11 cellular contexts compared by ENCODE assay signal in the genomic region with DNA sequence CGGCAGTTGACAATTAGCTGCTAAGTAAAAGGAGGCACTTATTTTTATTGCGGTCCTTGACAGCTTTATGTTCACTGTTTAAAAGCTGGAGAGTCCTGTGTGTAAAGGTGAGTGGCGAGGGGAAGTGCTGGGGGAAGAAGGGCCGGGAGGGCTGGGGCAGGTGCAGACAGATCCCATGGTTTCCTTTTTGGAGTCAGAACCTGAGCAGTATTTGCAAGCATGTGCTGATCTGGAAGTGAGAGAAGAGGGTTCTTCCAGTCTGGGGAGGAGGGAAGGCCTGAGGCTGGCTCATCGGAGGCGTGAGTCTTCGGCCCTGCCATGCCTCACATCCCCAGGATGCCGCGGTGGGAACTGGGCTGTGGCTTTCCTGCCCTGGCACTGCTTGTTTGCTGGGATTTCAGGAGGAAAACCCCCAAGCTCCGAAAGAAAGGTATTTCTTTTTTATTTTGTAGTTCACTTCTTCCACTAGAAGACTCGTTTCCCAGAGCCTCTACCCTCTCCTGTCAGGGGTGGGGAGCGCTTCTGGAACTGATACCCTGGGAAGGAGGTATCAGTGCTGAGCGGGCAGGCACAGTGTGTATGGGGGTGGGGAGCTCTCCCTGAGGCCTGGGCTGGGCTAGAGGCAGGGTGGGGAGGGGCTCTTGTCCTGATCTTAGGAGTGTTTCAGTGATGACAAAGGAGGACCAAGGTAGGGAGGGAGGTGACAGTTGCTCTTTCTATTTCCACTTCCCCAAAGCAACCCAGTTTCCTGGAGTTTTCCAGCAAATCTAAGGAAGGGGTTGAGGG.
DNase-seq lines count a peak whose midpoint lies in the region; ATAC-seq and TF ChIP-seq lines count a peak whose summit lies in the region.
"Had no signal": no experiment of that assay in that cellular context is flagged by ENCODE, and none has a peak within 500 bp of the region (broad histone marks: within the 10 kb centered on the region; RNA-seq: fewer than 3 reads in every experiment).

No MANE protein-coding gene starts in this region.

- H3K27me3 Mint-ChIP-seq in activated CD4-positive, alpha-beta T cell treated with anti-CD3 and anti-CD28 coated beads for 36 hours = no peaks in the 10 kb centered on the region

- H3K9me3 ChIP-seq in spleen = no peaks in the 10 kb centered on the region
- H3K9me3 ChIP-seq in aorta (ENCODE audit: control insufficient read depth, low read length) = no peaks in the 10 kb centered on the region
- H3K9me3 ChIP-seq in body of pancreas = no peaks in the 10 kb centered on the region

- TF ChIP-seq CTCF in spleen (IDR thresholded peaks at IDR 0.05 in 8 of 11, conservative IDR thresholded peaks at IDR 0.05 in 3 of 11) (no peak), body of pancreas (IDR thresholded peaks at IDR 0.05) (no peak)

- POLR2A ChIA-PET in activated CD4-positive, alpha-beta T cell treated with anti-CD3 and anti-CD28 coated beads for 36 hours (lab: Charles Lee) = no interaction called here

- ATAC-seq in activated CD4-positive, alpha-beta T cell treated with anti-CD3 and anti-CD28 coated beads for 36 hours = no peak
- ATAC-seq in aorta (ENCODE audit: low FRiP score) (no peak), body of pancreas (no peak), GM18520 (IDR thresholded peaks at IDR 0.05; ENCODE audit: unreplicated experiment) (no peak)

- H3K4me3 ChIP-seq in spleen (no peak overlapping the region), aorta (ENCODE audit: low read length in 2 of 2) (no peak overlapping the region), body of pancreas (no peak overlapping the region)

- H3K4me1 ChIP-seq in spleen (peaks cover 28 to 94% (median 65%) of the 10 kb centered on the region in 6 donors), aorta (ENCODE audit: control insufficient read depth in 1 of 2, insufficient read depth in 2 of 2, low read length in 2 of 2) (no peaks in the 10 kb centered on the region), body of pancreas (no peaks in the 10 kb centered on the region)

- peak overlapping the region; percentile 63 for H3K27ac Mint-ChIP-seq in activated CD4-positive, alpha-beta T cell treated with anti-CD3 and anti-CD28 coated beads for 36 hours

- H3K4me1 Mint-ChIP-seq in activated CD4-positive, alpha-beta T cell treated with anti-CD3 and anti-CD28 coated beads for 36 hours = peaks cover 48% of the 10 kb centered on the region

- no peak overlapping the region for H3K4me3 Mint-ChIP-seq in activated CD4-positive, alpha-beta T cell treated with anti-CD3 and anti-CD28 coated beads for 36 hours
- H3K4me3 Mint-ChIP-seq: brain had no signal

- TF ChIP-seq POLR2A in spleen (IDR thresholded peaks at IDR 0.05) = no peak
- TF ChIP-seq POLR2A in body of pancreas (IDR thresholded peaks at IDR 0.05) = no peak

- 88 to 96% (median 92%) methylated on average over 12 to 13 of the region's 13 CpGs for WGBS in spleen, 5 donors
- WGBS in aorta, 2 donors = 85 to 89% methylated on average over 13 of the region's 13 CpGs
- WGBS in body of pancreas, 2 donors = 75 to 82% methylated on average over 13 of the region's 13 CpGs

- H3K36me3 ChIP-seq in spleen = peaks cover 0 to 86% (median 57%) of the 10 kb centered on the region in 6 donors
- H3K36me3 ChIP-seq in aorta (ENCODE audit: control insufficient read depth in 1 of 2, insufficient read depth in 2 of 2, low read length in 1 of 2) = no peaks in the 10 kb centered on the region
- H3K36me3 ChIP-seq in body of pancreas (replicated peaks in 1 of 2; ENCODE audit: insufficient read depth in 1 of 2, low read depth in 2 of 2) = no peaks in the 10 kb centered on the region

- DNase-seq in activated CD4-positive, alpha-beta T cell treated with anti-CD3 and anti-CD28 coated beads for 36 hours = no peak
- no peak for DNase-seq in activated CD4-positive, alpha-beta T cell treated with anti-CD3 and anti-CD28 coated beads for 4 hours
- DNase-seq in NCI-H345 treated with DMSO at 0.1 percent for 48 hours (lab: John Stamatoyannopoulos, UW; ENCODE audit: unreplicated experiment) (peak; percentile 39), epithelial cell of prostate (ENCODE audit: low read depth, low spot score) (peak; percentile 79), spleen (no peak), aorta (no peak), body of pancreas (no peak)
- DNase-seq: GOT3; stimulated activated CD4-positive, alpha-beta T cell treated with anti-CD3 and anti-CD28 coated beads, Interleukin-15, amount 100 ng/mL, for 24 hours had no signal

- no peaks in the 10 kb centered on the region for H3K27me3 ChIP-seq in spleen (replicated peaks in 1 of 7)
- H3K27me3 ChIP-seq in aorta (ENCODE audit: control insufficient read depth in 1 of 2, insufficient read depth in 2 of 2, low read length in 1 of 2) = no peaks in the 10 kb centered on the region
- H3K27me3 ChIP-seq in body of pancreas = no peaks in the 10 kb centered on the region

- H3K9me3 Mint-ChIP-seq in activated CD4-positive, alpha-beta T cell treated with anti-CD3 and anti-CD28 coated beads for 36 hours (ENCODE audit: low read depth) = no peaks in the 10 kb centered on the region
- H3K9me3 Mint-ChIP-seq: brain had no signal

- intact Hi-C loops in activated CD4-positive, alpha-beta T cell treated with anti-CD3 and anti-CD28 coated beads for 36 hours (cut with DNase I, micrococcal nuclease) = no loop called here
- intact Hi-C loops in spleen (cut with DNase I; ENCODE audit: low total_unique reads) (no loop called here), aorta (cut with DNase I) (no loop called here), body of pancreas (cut with DNase I) (no loop called here)

- CTCF ChIA-PET in activated CD4-positive, alpha-beta T cell treated with anti-CD3 and anti-CD28 coated beads for 36 hours (lab: Charles Lee) = interaction anchor here (0.6 to 1.4 kb wide), 2 partner anchors 21 to 91 kb away, joined by 3 read pairs; no protein-coding TSS in a partner anchor

- H3K27ac ChIP-seq in epithelial cell of prostate (peak overlapping the region; percentile 94), spleen (peak overlapping the region in 5 of 8 donors; percentile 9 to 98 (median 87)), aorta (ENCODE audit: low read depth in 1 of 2, low read length in 2 of 2) (no peak overlapping the region), body of pancreas (no peak overlapping the region)

- peaks cover 55% of the 10 kb centered on the region for H3K36me3 Mint-ChIP-seq in activated CD4-positive, alpha-beta T cell treated with anti-CD3 and anti-CD28 coated beads for 36 hours (ENCODE audit: low read depth)
- H3K36me3 Mint-ChIP-seq: brain had no signal

Comparison
In these comparisons a context has a peak if more than half of its experiments do, and no peak if none do; other contexts are left out.
1. DNase-seq: peak in NCI-H345 treated with DMSO at 0.1 percent for 48 hours (single experiment) and epithelial cell of prostate (single experiment); none in activated CD4-positive, alpha-beta T cell treated with anti-CD3 and anti-CD28 coated beads for 36 hours (single experiment), activated CD4-positive, alpha-beta T cell treated with anti-CD3 and anti-CD28 coated beads for 4 hours (0 of 2), spleen (single experiment), aorta (0 of 2) and body of pancreas (0 of 4).
2. H3K27ac ChIP-seq: peak in epithelial cell of prostate (single experiment) and spleen (5 of 8); none in aorta (0 of 2) and body of pancreas (0 of 4).